ENCODE assay signal across 19 cellular contexts in the genomic region with DNA sequence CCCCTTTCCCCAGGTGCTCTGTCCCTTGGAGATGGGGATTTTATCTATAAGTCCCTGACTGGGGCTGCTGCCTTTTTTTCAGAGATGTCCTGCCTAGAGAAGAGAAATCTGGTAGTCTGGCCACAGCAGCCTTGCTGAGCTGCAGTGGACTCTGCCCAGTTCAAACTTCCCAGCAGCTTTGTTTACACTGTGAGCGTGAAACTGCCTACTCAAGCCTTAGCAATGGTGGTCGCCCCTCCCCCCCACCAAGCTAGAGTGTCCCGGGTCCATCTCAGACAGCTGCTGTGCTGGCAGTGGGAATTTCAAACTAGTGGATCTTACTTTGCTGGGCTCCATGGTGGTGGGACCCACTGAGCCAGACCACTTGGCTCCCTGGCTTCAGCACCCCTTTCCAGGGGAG. TPM values are rescaled to one million over a fixed set of nuclear protein-coding genes. Genes with fewer than 3 reads are reported as not detected.
"Had no signal": no experiment of that assay in that cellular context is flagged by ENCODE, and none has a peak within 500 bp of the region (broad histone marks: within the 10 kb centered on the region; RNA-seq: fewer than 3 reads in every experiment).

No MANE protein-coding gene starts in this region.

- H3K4me1 Mint-ChIP-seq: nephron had no signal

- H3K4me2 ChIP-seq: smooth muscle cell had no signal

- H3K36me3 Mint-ChIP-seq: naive B cell had no signal

- ATAC-seq: foreskin keratinocyte, heart left ventricle, left ventricle myocardium superior had no signal

- H3K27ac ChIP-seq: foreskin keratinocyte, heart left ventricle, right atrium auricular region had no signal

- H3K27ac Mint-ChIP-seq: dendritic cell treated with granulocyte-macrophage colony-stimulating factor and Interleukin-4, amounts not matched to agents 40 ng/mL and 50 ng/mL, for 4 days; naive B cell had no signal

- H3K4me1 ChIP-seq: foreskin keratinocyte, heart left ventricle, right atrium auricular region had no signal

- FAIRE-seq: endothelial cell of umbilical vein, keratinocyte had no signal

- H3K4me3 Mint-ChIP-seq: dendritic cell treated with granulocyte-macrophage colony-stimulating factor and Interleukin-4, amounts not matched to agents 40 ng/mL and 50 ng/mL, for 4 days; naive B cell; nephron had no signal

- H3K9me3 ChIP-seq: heart left ventricle, right atrium auricular region had no signal

- DNase-seq: erythroblast; foreskin keratinocyte; heart left ventricle; hypothalamus; left ventricle myocardium superior; mesendoderm; naive B cell; posterior cingulate gyrus; stimulated activated CD4-positive, alpha-beta T cell treated with anti-CD3 and anti-CD28 coated beads, Interleukin-2, amount 100 ng/mL, for 48 hours; stimulated activated naive CD4-positive, alpha-beta T cell treated with Interleukin-2 at 50 U/mL for 16 hours; trophoblast cell had no signal

- H3K4me3 ChIP-seq: heart left ventricle, right atrium auricular region, smooth muscle cell had no signal

- H3K27me3 ChIP-seq: right atrium auricular region had no signal

- H3K36me3 ChIP-seq: heart left ventricle, right atrium auricular region had no signal

RNA-seq across cellular contexts. Expression of a gene that starts 38.9 kb away (rescaled TPM):
- total RNA-seq: endothelial cell of umbilical vein, lung microvascular endothelial cell, osteocyte had no signal
- polyA plus RNA-seq: endothelial cell of umbilical vein, smooth muscle cell had no signal
